8 cellular contexts compared by ENCODE assay signal in genomic region chr13:99228737-99229691, GRCh38. TPM values are rescaled to one million over a fixed set of nuclear protein-coding genes. Genes with fewer than 3 reads are reported as not detected.
DNase-seq lines count a peak whose midpoint lies in the region; ATAC-seq, FAIRE-seq and TF ChIP-seq lines count a peak whose summit lies in the region.

No MANE protein-coding gene starts in this region.

- no peaks in the 10 kb centered on the region for H3K9me1 ChIP-seq in K562 (ENCODE audit: control insufficient read depth, insufficient read depth, low read length)

- H3K4me2 ChIP-seq in H9 (ENCODE audit: insufficient read depth, insufficient read length, low read length) (no peak overlapping the region), K562 (ENCODE audit: insufficient read depth, low read length) (no peak overlapping the region), osteoblast (ENCODE audit: insufficient read depth, low read length) (peak overlapping the region; percentile 67)

- H3K4me3 Mint-ChIP-seq in H9: no peak overlapping the region

- H2BK12ac ChIP-seq in H9 (ENCODE audit: insufficient read length, low read depth, low read length): no peak overlapping the region

- H4K5ac ChIP-seq in H9 (ENCODE audit: insufficient read length, low read depth, low read length): no peak overlapping the region

- peak; percentile 56 for DNase-seq in GM18507 (ENCODE audit: extremely low spot score, insufficient read length, low read depth)
- no peak for DNase-seq in H9
- peak; percentile 82 for DNase-seq in LHCN-M2 (ENCODE audit: low read depth)
- DNase-seq in K562 (ENCODE audit: extremely low read depth in 1 of 4, low spot score in 3 of 4): peak in 1 of 4 experiments; percentile 17
- DNase-seq in osteoblast (ENCODE audit: insufficient read length, low spot score, missing footprints): peak; percentile 87
- DNase-seq in inferior parietal cortex (ENCODE audit: extremely low spot score): no peak
- no peak for DNase-seq in DMS53 (lab: John Stamatoyannopoulos, UW)
- DNase-seq in ureter (ENCODE audit: low spot score): no peak

- no peak overlapping the region for H3K56ac ChIP-seq in H9 (ENCODE audit: insufficient read length, low read depth, low read length)

- ATAC-seq in K562: peak; percentile 63

- H3K27me3 Mint-ChIP-seq in H9 (ENCODE audit: low read depth): no peaks in the 10 kb centered on the region

- CTCF ChIA-PET in K562 (lab: Yijun Ruan, JAX; ENCODE audit: low intra/inter-chr PET ratio): no interaction called here

- no CpG with 5 or more reads among the region's 13 CpGs for WGBS in H9 (ENCODE audit: extremely low coverage, insufficient read length, low lambda C conversion rate)
- WGBS in K562 (ENCODE audit: insufficient coverage, low coverage, missing lambda C conversion rate): 41% methylated on average over 13 of the region's 13 CpGs

- no peaks in the 10 kb centered on the region for H3K27me3 ChIP-seq in H9 (ENCODE audit: insufficient read depth, low read length)
- H3K27me3 ChIP-seq in K562 (ENCODE audit: control insufficient read depth in 2 of 2, insufficient read depth in 2 of 2, low read length in 2 of 2): no peaks in the 10 kb centered on the region
- no peaks in the 10 kb centered on the region for H3K27me3 ChIP-seq in osteoblast (ENCODE audit: insufficient read depth, low read length)

- H3T11ph ChIP-seq in H9 (ENCODE audit: low read length): no peak overlapping the region

- H2AFZ ChIP-seq in H9 (ENCODE audit: low read length) (no peak overlapping the region), K562 (ENCODE audit: low read depth, low read length) (no peak overlapping the region), osteoblast (ENCODE audit: low read length) (no peak overlapping the region)

- H3K27ac Mint-ChIP-seq in H9: peak overlapping the region in 2 of 3 experiments; percentile 13 to 18; a peak in 5 of 7 replicates

- H3K4me1 ChIP-seq in H9 (ENCODE audit: insufficient read depth, low read length) (no peaks in the 10 kb centered on the region; the same call in 1 of the 2 replicates), K562 (replicated peaks in 1 of 2; ENCODE audit: control insufficient read depth in 2 of 2, insufficient read depth in 2 of 2, low read length in 2 of 2) (peaks cover 0 to 12% of the 10 kb centered on the region in 2 experiments; a peak in 3 of 5 replicates), osteoblast (ENCODE audit: insufficient read depth, low read length) (peaks cover 10% of the 10 kb centered on the region)

- H3K4me1 Mint-ChIP-seq in H9: peaks cover 12 to 13% of the 10 kb centered on the region in 2 experiments

- no peak overlapping the region for H4K91ac ChIP-seq in H9 (ENCODE audit: insufficient read length, low read depth, low read length)

- no TSS peak for BruUV-seq in K562 (replicated peaks; lab: Mats Ljungman, UMichigan)

- H3K23me2 ChIP-seq in H9 (ENCODE audit: insufficient read length, low read depth, low read length, poor library complexity, severe bottlenecking): no peaks in the 10 kb centered on the region

- H3K79me2 ChIP-seq in H9 (ENCODE audit: insufficient read depth, low read length) (peaks cover 26% of the 10 kb centered on the region; the same call in 1 of the 2 replicates), K562 (ENCODE audit: control insufficient read depth, insufficient read depth, low read length) (peaks cover 89% of the 10 kb centered on the region), osteoblast (ENCODE audit: insufficient read depth, low read length) (peaks cover 66% of the 10 kb centered on the region)

- H3K4ac ChIP-seq in H9 (ENCODE audit: low read depth, low read length): no peak overlapping the region

- H3K27ac ChIP-seq in H9 (ENCODE audit: insufficient read length, low read depth, low read length): no peak overlapping the region
- H3K27ac ChIP-seq in K562 (ENCODE audit: extremely low read depth, low read depth, low read length): no peak overlapping the region
- peak overlapping the region; percentile 39 for H3K27ac ChIP-seq in osteoblast (ENCODE audit: low read depth, low read length)

- H3K23ac ChIP-seq in H9 (ENCODE audit: insufficient read length, low read depth, low read length): no peak overlapping the region

- no peak overlapping the region for H3K9ac ChIP-seq in H9 (ENCODE audit: extremely low read depth, insufficient read length, low read length)
- no peak overlapping the region for H3K9ac ChIP-seq in K562 (ENCODE audit: insufficient read depth in 1 of 2, low read depth in 2 of 2, low read length in 2 of 2)

- no peak for TF ChIP-seq RAD21 in K562 (CRISPR knock-in tag; conservative IDR thresholded peaks at IDR 0.05 in 1 of 2, IDR thresholded peaks at IDR 0.05 in 1 of 2)

- no peak for TF ChIP-seq POLR2A in K562 (conservative IDR thresholded peaks at IDR 0.05)

- no peak overlapping the region for H3K18ac ChIP-seq in H9 (ENCODE audit: insufficient read length, low read depth, low read length)

- H2AK5ac ChIP-seq in H9 (ENCODE audit: insufficient read length, low read length): no peak overlapping the region

- no peaks in the 10 kb centered on the region for H4K20me1 ChIP-seq in H9 (ENCODE audit: control insufficient read depth, insufficient read depth, insufficient read length)
- H4K20me1 ChIP-seq in K562 (replicated peaks; ENCODE audit: control insufficient read depth, insufficient read depth, low read length): peaks cover 17% of the 10 kb centered on the region
- peaks cover 50% of the 10 kb centered on the region for H4K20me1 ChIP-seq in osteoblast (ENCODE audit: insufficient read depth, low read length)

- H3K4me3 ChIP-seq in K562 (no peak overlapping the region), osteoblast (ENCODE audit: insufficient read depth, low read length) (peak overlapping the region; percentile 14)

- intact Hi-C loops in K562 (cut with micrococcal nuclease): no loop called here

- H3K36me3 ChIP-seq in K562 (ENCODE audit: control insufficient read depth, insufficient read depth, low read length) (peaks cover 7% of the 10 kb centered on the region; the same call in 1 of the 3 replicates), osteoblast (ENCODE audit: insufficient read depth, low read length) (no peaks in the 10 kb centered on the region)

- in situ Hi-C loops in K562 (cut with MboI): no loop called here

- H2BK5ac ChIP-seq in H9 (ENCODE audit: insufficient read length, low read length): no peak overlapping the region

- H2BK120ac ChIP-seq in H9 (ENCODE audit: low read depth, low read length, poor library complexity, severe bottlenecking): no peak overlapping the region

- POLR2A ChIA-PET in K562 (lab: Yijun Ruan, JAX): interaction anchor here (0.5 kb wide), 1 partner anchor 42 kb away, joined by 3 read pairs; no protein-coding TSS in a partner anchor

- H3K9me3 ChIP-seq in H9 (ENCODE audit: control insufficient read depth, low read depth, low read length) (no peaks in the 10 kb centered on the region), K562 (replicated peaks; ENCODE audit: control insufficient read depth, insufficient read depth, low read depth, low read length) (no peaks in the 10 kb centered on the region), osteoblast (ENCODE audit: low read depth, low read length) (no peaks in the 10 kb centered on the region)

- no peak for TF ChIP-seq EP300 in K562 (IDR thresholded peaks at IDR 0.05; ENCODE audit: low read length)

- no peak for TF ChIP-seq CTCF in H9 (conservative IDR thresholded peaks at IDR 0.05)
- no peak for TF ChIP-seq CTCF in K562 (IDR thresholded peaks at IDR 0.05 in 2 of 3, conservative IDR thresholded peaks at IDR 0.05 in 1 of 3; ENCODE audit: insufficient read depth in 2 of 3, low read depth in 1 of 3, low read length in 3 of 3)
- TF ChIP-seq CTCF in osteoblast (IDR thresholded peaks at IDR 0.05; ENCODE audit: extremely low read depth, low read depth, low read length): no peak

- H3K9me3 Mint-ChIP-seq in H9: no peaks in the 10 kb centered on the region

- H2BK15ac ChIP-seq in H9 (ENCODE audit: low read depth, low read length): no peak overlapping the region

- no peak overlapping the region for H3K14ac ChIP-seq in H9 (ENCODE audit: insufficient read depth, low read length)

- H3K79me1 ChIP-seq in H9 (ENCODE audit: insufficient read depth, low read depth, low read length, poor library complexity, severe bottlenecking): peaks cover 16% of the 10 kb centered on the region

- FAIRE-seq in GM18507 (lab: Jason Lieb, UNC): peak; percentile 93
- FAIRE-seq in K562 (lab: Jason Lieb, UNC): no peak

- no peak overlapping the region for H2BK20ac ChIP-seq in H9 (ENCODE audit: low read depth, low read length, poor library complexity, severe bottlenecking)

- no peak overlapping the region for H4K8ac ChIP-seq in H9 (replicated peaks; ENCODE audit: insufficient read length, low read depth, low read length)

- peaks cover 0 to 2% (median 0%) of the 10 kb centered on the region in 3 experiments; a peak in 2 of 7 replicates for H3K36me3 Mint-ChIP-seq in H9 (ENCODE audit: insufficient read depth in 1 of 3, low read depth in 3 of 3)

RNA-seq across cellular contexts. Expression of gene UBAC2, which starts 28.4 kb away (rescaled TPM):
- 51.7 and 52.3 TPM in 2 replicates for total RNA-seq in H9 (2021)
- 46.9 and 54.7 TPM in 2 replicates for total RNA-seq in LHCN-M2 (2014; rRNA removed)
- 38.7 TPM for polyA plus RNA-seq in LHCN-M2 (2012)
- 55.3 and 67.8 TPM in 2 replicates for total RNA-seq in K562 (2011; cell fraction: chromatin; rRNA removed; ENCODE audit: low replicate concordance)
- total RNA-seq in K562 (2011; cell fraction: nucleolus; rRNA removed): 51.5 and 53.9 TPM in 2 replicates
- 80.2 and 95.0 TPM in 2 replicates for total RNA-seq in K562 (2011; cell fraction: nucleoplasm; rRNA removed)
- 28.7 and 29.6 TPM in 2 replicates for total RNA-seq in K562 (2014; rRNA removed)
- 31.9 and 33.3 TPM in 2 replicates for total RNA-seq in K562 (2014; rRNA removed; fragmentation: Illumina TruSeq; extraction: Trizol)
- 29.0 and 32.3 TPM in 2 replicates for total RNA-seq in K562 (2015; rRNA removed; fragmentation: Illumina TruSeq; extraction: Trizol)
- total RNA-seq in K562 (2021): 43.5 and 47.2 TPM in 2 replicates
- 65.0 and 84.1 TPM in 2 replicates for polyA plus RNA-seq in K562 (2011; rRNA removed)
- polyA plus RNA-seq in K562 (2011; cell fraction: cytosol; rRNA removed): 53.0 and 66.2 TPM in 2 replicates
- polyA plus RNA-seq in K562 (2011; cell fraction: nucleus; rRNA removed): 27.2 and 29.6 TPM in 2 replicates
- polyA plus RNA-seq in K562 (2012): 34.3 and 47.4 TPM in 2 replicates
- 42.3 and 45.6 TPM in 2 replicates for polyA plus RNA-seq in K562 (2014; fragmentation: Illumina TruSeq; extraction: Trizol)
- 10 to 100 TPM in 1 of 2 experiments, 1 to 10 TPM in 1; 6.0 to 19.0 TPM for polyA plus RNA-seq in K562 (2014; fragmentation: Nextera tagmentation; extraction: Ambion mirVana)
- polyA plus RNA-seq in K562 (2014; rRNA removed): 41.1 and 45.7 TPM in 2 replicates
- 40.3 and 46.8 TPM in 2 replicates for polyA minus RNA-seq in K562 (2011; rRNA and poly(A)+ RNA removed)
- polyA minus RNA-seq in K562 (2011; cell fraction: cytosol; rRNA and poly(A)+ RNA removed): 25.1 and 25.8 TPM in 2 replicates
- 16.4 and 22.5 TPM in 2 replicates for polyA minus RNA-seq in K562 (2011; cell fraction: nucleus; rRNA and poly(A)+ RNA removed)
- 36.9 and 43.3 TPM in 2 replicates for total RNA-seq in osteoblast
- 55.9 TPM for total RNA-seq in ureter

RNA-seq across cellular contexts. Expression of gene GPR18, which starts 29.2 kb away (rescaled TPM):
- total RNA-seq in H9 (2021) (not detected in 2 replicates), LHCN-M2 (2014; rRNA removed) (not detected in 2 replicates), K562 (2014; rRNA removed) (not detected in 2 replicates), K562 (2014; rRNA removed; fragmentation: Illumina TruSeq; extraction: Trizol) (not detected in 2 replicates), K562 (2015; rRNA removed; fragmentation: Illumina TruSeq; extraction: Trizol) (not detected in 2 replicates), K562 (2021) (not detected in 2 replicates), osteoblast (under 0.01 TPM in 1 of 2 replicates, not detected in the other), ureter (0.26 TPM)
- polyA plus RNA-seq in LHCN-M2 (2012): 0.05 TPM
- total RNA-seq in K562 (2011; cell fraction: chromatin; rRNA removed; ENCODE audit: low replicate concordance): not detected in 2 replicates
- not detected in 2 replicates for total RNA-seq in K562 (2011; cell fraction: nucleolus; rRNA removed)
- not detected in 2 replicates for total RNA-seq in K562 (2011; cell fraction: nucleoplasm; rRNA removed)
- polyA plus RNA-seq in K562 (2011; rRNA removed) (not detected in 2 replicates), K562 (2014; fragmentation: Illumina TruSeq; extraction: Trizol) (not detected in 2 replicates), K562 (2014; fragmentation: Nextera tagmentation; extraction: Ambion mirVana) (under 1 TPM in 1 of 2 experiments, not detected in 1; 0.75 TPM), K562 (2014; rRNA removed) (not detected in 2 replicates)
- not detected in 2 replicates for polyA plus RNA-seq in K562 (2011; cell fraction: cytosol; rRNA removed)
- polyA plus RNA-seq in K562 (2011; cell fraction: nucleus; rRNA removed): not detected in 2 replicates
- polyA plus RNA-seq in K562 (2012): 0.08 and 0.13 TPM in 2 replicates
- not detected in 2 replicates for polyA minus RNA-seq in K562 (2011; rRNA and poly(A)+ RNA removed)
- not detected in 2 replicates for polyA minus RNA-seq in K562 (2011; cell fraction: cytosol; rRNA and poly(A)+ RNA removed)
- polyA minus RNA-seq in K562 (2011; cell fraction: nucleus; rRNA and poly(A)+ RNA removed): not detected in 2 replicates

Comparison
In these comparisons a context has a peak if more than half of its experiments do, and no peak if none do; other contexts are left out.
1. DNase-seq: peak in GM18507 (single experiment), LHCN-M2 (single experiment) and osteoblast (single experiment); none in H9 (single experiment), inferior parietal cortex (single experiment), DMS53 (single experiment) and ureter (single experiment).